1 cellular context compared by ENCODE assay signal in the genomic region with DNA sequence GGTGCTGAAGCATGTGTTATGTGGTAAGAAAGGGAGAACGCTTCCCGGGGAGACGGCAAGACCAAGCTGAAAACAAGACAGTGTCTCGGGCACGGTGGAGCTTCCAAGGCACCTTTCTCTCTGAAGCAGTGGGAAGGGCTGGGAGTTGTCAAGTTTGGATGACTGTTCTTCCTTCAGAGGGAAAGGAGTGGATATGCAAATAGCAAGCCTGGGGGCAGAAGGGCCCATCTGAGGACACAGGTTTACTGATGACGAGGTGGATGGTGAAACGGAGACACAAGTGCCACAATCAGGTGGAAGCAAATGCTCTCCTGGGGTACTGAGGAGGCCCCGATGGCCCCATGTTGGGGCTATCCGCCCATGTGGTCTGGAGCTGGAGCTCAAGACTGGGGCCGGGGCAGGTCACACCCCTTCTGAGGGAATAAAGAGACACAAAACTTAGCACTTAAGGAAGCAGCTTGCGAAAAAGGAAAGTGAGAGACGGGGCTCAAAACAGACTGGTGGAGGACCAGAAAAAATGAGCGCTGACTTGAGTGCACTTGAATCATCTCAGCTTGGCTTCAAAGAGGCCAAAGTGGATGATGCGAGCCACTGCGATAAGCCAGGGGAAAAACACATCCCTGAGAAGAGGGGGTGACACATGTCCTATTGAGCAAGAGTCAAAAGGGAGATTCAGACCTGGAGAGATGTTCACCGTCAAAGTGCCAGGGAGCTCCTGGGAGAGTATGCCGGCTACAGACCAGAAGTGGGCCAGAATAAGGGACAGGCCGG.
TF ChIP-seq lines count a peak whose summit lies in the region.

No MANE protein-coding gene starts in this region.

TF ChIP-seq in IMR-90, 13 proteins besides CTCF, POLR2A, EP300 and RAD21:
- TF ChIP-seq MAFK (IDR thresholded peaks at IDR 0.05; ENCODE audit: low read depth, low read length): no peak
- TF ChIP-seq BHLHE40 (IDR thresholded peaks at IDR 0.05; ENCODE audit: low read depth, low read length): no peak
- TF ChIP-seq CEBPB (IDR thresholded peaks at IDR 0.05; ENCODE audit: low read depth, low read length): peak; percentile 64
- TF ChIP-seq, protein P1, sequence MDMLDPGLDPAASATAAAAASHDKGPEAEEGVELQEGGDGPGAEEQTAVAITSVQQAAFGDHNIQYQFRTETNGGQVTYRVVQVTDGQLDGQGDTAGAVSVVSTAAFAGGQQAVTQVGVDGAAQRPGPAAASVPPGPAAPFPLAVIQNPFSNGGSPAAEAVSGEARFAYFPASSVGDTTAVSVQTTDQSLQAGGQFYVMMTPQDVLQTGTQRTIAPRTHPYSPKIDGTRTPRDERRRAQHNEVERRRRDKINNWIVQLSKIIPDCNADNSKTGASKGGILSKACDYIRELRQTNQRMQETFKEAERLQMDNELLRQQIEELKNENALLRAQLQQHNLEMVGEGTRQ (IDR thresholded peaks at IDR 0.05; ENCODE audit: low read depth, low read length): no peak
- no peak for TF ChIP-seq SMC3 (IDR thresholded peaks at IDR 0.05; ENCODE audit: low read depth, low read length)
- TF ChIP-seq RFX5 (IDR thresholded peaks at IDR 0.05; ENCODE audit: low read depth, low read length): no peak
- TF ChIP-seq, protein P2, sequence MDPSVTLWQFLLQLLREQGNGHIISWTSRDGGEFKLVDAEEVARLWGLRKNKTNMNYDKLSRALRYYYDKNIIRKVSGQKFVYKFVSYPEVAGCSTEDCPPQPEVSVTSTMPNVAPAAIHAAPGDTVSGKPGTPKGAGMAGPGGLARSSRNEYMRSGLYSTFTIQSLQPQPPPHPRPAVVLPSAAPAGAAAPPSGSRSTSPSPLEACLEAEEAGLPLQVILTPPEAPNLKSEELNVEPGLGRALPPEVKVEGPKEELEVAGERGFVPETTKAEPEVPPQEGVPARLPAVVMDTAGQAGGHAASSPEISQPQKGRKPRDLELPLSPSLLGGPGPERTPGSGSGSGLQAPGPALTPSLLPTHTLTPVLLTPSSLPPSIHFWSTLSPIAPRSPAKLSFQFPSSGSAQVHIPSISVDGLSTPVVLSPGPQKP (IDR thresholded peaks at IDR 0.05; ENCODE audit: borderline replicate concordance, low read depth, low read length): no peak
- TF ChIP-seq CHD1 (IDR thresholded peaks at IDR 0.05; ENCODE audit: low read depth, low read length): no peak
